1 cellular context compared by ENCODE assay signal in genomic region chr5:132108495-132108894, GRCh38.
TF ChIP-seq lines count a peak whose summit lies in the region.

No MANE protein-coding gene starts in this region.

TF ChIP-seq in HEK293, 187 proteins besides CTCF, POLR2A, EP300 and RAD21:
- TF ChIP-seq SCRT2 (tag by site-specific recombination; IDR thresholded peaks at IDR 0.05) = 0 out of 2 replicates have a peak, but pooled peaks have one; percentile 31
